3 cellular contexts compared by ENCODE assay signal in the genomic region with DNA sequence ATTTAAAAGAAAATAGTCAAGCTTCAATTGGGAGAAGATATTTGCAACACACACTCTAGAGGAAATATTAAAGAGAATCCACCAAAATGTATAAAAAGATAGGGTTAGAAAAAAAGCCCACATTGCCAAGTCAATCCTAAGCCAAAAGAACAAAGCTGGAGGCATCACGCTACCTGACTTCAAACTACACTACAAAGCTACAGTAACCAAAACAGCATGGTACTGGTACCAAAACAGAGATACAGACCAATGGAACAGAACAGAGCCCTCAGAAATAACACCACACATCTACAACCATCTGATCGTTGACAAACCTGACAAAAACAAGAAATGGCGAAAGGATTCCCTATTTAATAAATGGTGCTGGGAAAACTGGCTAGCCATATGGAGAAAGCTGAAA. TPM values are rescaled to one million over a fixed set of nuclear protein-coding genes. Genes with fewer than 3 reads are reported as not detected.
"Had no signal": no experiment of that assay in that cellular context is flagged by ENCODE, and none has a peak within 500 bp of the region (broad histone marks: within the 10 kb centered on the region; RNA-seq: fewer than 3 reads in every experiment).

No MANE protein-coding gene starts in this region.

RNA-seq across cellular contexts. Expression of a gene that starts 39.5 kb away (rescaled TPM):
- total RNA-seq: ascending aorta, astrocyte, cardiac muscle cell had no signal
- polyA plus RNA-seq: cardiac muscle cell had no signal
